ENCODE assay signal across 1 cellular context in the genomic region with DNA sequence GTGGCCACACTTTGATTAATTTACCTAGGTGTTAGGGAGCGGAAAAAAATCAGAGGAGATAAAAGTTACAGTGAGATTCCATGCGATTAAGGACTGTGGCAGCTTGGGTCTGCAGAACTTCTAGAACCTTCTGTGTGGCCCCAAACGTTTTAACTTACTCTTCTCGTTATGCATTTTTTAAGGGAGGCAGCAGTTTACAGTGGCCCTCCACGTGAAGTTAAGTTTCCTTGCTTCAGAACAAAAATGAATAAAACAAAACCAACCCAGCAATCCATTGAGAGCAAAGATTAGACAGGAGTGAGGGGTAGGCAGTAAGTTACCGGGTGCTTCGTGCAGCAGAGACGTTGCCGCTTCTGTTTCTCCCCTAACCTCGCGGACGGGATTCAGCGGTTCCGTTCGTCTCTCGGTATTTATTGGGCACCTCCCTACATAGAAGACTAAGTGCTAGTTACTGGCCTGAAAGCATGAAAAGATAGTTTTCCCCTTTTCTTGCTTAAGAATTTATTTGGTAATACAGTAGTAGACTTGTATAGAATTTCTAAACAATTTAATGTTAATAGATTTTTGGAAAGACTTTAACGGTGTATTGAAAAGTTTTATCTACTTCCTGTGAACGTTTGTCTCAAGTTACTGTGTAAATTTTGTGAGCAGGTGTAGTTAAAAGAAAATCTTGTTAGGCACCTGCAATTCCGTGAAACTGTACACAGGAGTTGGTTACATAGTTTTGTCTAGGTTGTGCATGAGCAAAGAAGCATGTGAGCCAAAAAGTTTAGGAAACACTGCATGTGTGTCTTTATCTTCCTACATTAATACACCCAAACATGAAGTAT.
A peak's percentile ranks its signal among the peaks of the same experiment; 100 is the strongest.
TF ChIP-seq lines count a peak whose summit lies in the region.

No MANE protein-coding gene starts in this region.

TF ChIP-seq in HepG2, 621 proteins besides CTCF, POLR2A, EP300 and RAD21 (continued from another document and continues in another):
- TF ChIP-seq, protein P1, sequence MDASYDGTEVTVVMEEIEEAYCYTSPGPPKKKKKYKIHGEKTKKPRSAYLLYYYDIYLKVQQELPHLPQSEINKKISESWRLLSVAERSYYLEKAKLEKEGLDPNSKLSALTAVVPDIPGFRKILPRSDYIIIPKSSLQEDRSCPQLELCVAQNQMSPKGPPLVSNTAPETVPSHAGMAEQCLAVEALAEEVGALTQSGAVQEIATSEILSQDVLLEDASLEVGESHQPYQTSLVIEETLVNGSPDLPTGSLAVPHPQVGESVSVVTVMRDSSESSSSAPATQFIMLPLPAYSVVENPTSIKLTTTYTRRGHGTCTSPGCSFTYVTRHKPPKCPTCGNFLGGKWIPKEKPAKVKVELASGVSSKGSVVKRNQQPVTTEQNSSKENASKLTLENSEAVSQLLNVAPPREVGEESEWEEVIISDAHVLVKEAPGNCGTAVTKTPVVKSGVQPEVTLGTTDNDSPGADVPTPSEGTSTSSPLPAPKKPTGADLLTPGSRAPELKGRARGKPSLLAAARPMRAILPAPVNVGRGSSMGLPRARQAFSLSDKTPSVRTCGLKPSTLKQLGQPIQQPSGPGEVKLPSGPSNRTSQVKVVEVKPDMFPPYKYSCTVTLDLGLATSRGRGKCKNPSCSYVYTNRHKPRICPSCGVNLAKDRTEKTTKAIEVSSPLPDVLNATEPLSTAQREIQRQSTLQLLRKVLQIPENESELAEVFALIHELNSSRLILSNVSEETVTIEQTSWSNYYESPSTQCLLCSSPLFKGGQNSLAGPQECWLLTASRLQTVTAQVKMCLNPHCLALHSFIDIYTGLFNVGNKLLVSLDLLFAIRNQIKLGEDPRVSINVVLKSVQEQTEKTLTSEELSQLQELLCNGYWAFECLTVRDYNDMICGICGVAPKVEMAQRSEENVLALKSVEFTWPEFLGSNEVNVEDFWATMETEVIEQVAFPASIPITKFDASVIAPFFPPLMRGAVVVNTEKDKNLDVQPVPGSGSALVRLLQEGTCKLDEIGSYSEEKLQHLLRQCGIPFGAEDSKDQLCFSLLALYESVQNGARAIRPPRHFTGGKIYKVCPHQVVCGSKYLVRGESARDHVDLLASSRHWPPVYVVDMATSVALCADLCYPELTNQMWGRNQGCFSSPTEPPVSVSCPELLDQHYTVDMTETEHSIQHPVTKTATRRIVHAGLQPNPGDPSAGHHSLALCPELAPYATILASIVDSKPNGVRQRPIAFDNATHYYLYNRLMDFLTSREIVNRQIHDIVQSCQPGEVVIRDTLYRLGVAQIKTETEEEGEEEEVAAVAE (CRISPR knock-in tag; IDR thresholded peaks at IDR 0.05; ENCODE audit: borderline replicate concordance) = 0 out of 2 replicates have a peak, but pooled peaks have one; percentile 24
- TF ChIP-seq, protein P2, sequence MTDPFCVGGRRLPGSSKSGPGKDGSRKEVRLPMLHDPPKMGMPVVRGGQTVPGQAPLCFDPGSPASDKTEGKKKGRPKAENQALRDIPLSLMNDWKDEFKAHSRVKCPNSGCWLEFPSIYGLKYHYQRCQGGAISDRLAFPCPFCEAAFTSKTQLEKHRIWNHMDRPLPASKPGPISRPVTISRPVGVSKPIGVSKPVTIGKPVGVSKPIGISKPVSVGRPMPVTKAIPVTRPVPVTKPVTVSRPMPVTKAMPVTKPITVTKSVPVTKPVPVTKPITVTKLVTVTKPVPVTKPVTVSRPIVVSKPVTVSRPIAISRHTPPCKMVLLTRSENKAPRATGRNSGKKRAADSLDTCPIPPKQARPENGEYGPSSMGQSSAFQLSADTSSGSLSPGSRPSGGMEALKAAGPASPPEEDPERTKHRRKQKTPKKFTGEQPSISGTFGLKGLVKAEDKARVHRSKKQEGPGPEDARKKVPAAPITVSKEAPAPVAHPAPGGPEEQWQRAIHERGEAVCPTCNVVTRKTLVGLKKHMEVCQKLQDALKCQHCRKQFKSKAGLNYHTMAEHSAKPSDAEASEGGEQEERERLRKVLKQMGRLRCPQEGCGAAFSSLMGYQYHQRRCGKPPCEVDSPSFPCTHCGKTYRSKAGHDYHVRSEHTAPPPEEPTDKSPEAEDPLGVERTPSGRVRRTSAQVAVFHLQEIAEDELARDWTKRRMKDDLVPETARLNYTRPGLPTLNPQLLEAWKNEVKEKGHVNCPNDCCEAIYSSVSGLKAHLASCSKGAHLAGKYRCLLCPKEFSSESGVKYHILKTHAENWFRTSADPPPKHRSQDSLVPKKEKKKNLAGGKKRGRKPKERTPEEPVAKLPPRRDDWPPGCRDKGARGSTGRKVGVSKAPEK (CRISPR knock-in tag; IDR thresholded peaks at IDR 0.05; ENCODE audit: borderline replicate concordance) = peak; percentile 62
- TF ChIP-seq KMT2A (CRISPR knock-in tag; IDR thresholded peaks at IDR 0.05) (peak; percentile 10; the same call in 1 of the 2 replicates), ZNF343 (CRISPR knock-in tag; IDR thresholded peaks at IDR 0.05) (peak; percentile 14; the same call in 1 of the 2 replicates), SIX1 (CRISPR knock-in tag; IDR thresholded peaks at IDR 0.05; ENCODE audit: borderline replicate concordance) (peak; percentile 94), SAP130 (CRISPR knock-in tag; IDR thresholded peaks at IDR 0.05; ENCODE audit: low read depth) (peak; percentile 10; the same call in 1 of the 2 replicates), GATAD1 (CRISPR knock-in tag; IDR thresholded peaks at IDR 0.05) (peak; percentile 7; the same call in 1 of the 2 replicates), STAG1 (CRISPR knock-in tag; IDR thresholded peaks at IDR 0.05) (no peak), HNRNPLL (IDR thresholded peaks at IDR 0.05; ENCODE audit: low read depth, low read length, poor library complexity, severe bottlenecking) (no peak), ZNF792 (CRISPR knock-in tag; IDR thresholded peaks at IDR 0.05) (peak; percentile 2; the same call in 1 of the 2 replicates), MBD4 (IDR thresholded peaks at IDR 0.05; ENCODE audit: borderline replicate concordance, low read length) (peak; percentile 75; the same call in 1 of the 2 replicates), PHF8 (CRISPR knock-in tag; IDR thresholded peaks at IDR 0.05) (no peak), ZFAT (CRISPR knock-in tag; conservative IDR thresholded peaks at IDR 0.05) (no peak), PPARG (CRISPR knock-in tag; conservative IDR thresholded peaks at IDR 0.05) (no peak), TCF12 (IDR thresholded peaks at IDR 0.05) (no peak), TCF12 (CRISPR knock-in tag; IDR thresholded peaks at IDR 0.05) (no peak), ZNF251 (CRISPR knock-in tag; IDR thresholded peaks at IDR 0.05) (peak; percentile 60; the same call in 1 of the 2 replicates), ZNF224 (CRISPR knock-in tag; IDR thresholded peaks at IDR 0.05) (0 out of 2 replicates have a peak, but pooled peaks have one; percentile 0), ISL2 (CRISPR knock-in tag; IDR thresholded peaks at IDR 0.05) (0 out of 2 replicates have a peak, but pooled peaks have one; percentile 26), TCF7L2 (IDR thresholded peaks at IDR 0.05; ENCODE audit: low read depth, low read length) (no peak), CREB1 (IDR thresholded peaks at IDR 0.05) (no peak), CREB1 (CRISPR knock-in tag; IDR thresholded peaks at IDR 0.05) (no peak), ZNF160 (CRISPR knock-in tag; IDR thresholded peaks at IDR 0.05) (no peak), CREM (IDR thresholded peaks at IDR 0.05) (0 out of 2 replicates have a peak, but pooled peaks have one; percentile 14), CREM (CRISPR knock-in tag; IDR thresholded peaks at IDR 0.05) (no peak), HDAC6 (IDR thresholded peaks at IDR 0.05; ENCODE audit: low read depth, low read length) (0 out of 2 replicates have a peak, but pooled peaks have one; percentile 36), SSRP1 (CRISPR knock-in tag; IDR thresholded peaks at IDR 0.05) (peak; percentile 35; the same call in 1 of the 2 replicates), RARG (CRISPR knock-in tag; IDR thresholded peaks at IDR 0.05; ENCODE audit: low read depth) (0 out of 2 replicates have a peak, but pooled peaks have one; percentile 18), NFYC (CRISPR knock-in tag; IDR thresholded peaks at IDR 0.05) (0 out of 2 replicates have a peak, but pooled peaks have one; percentile 0), BCL6 (CRISPR knock-in tag; IDR thresholded peaks at IDR 0.05) (0 out of 2 replicates have a peak, but pooled peaks have one; percentile 8), FOXA3 (CRISPR knock-in tag; IDR thresholded peaks at IDR 0.05) (peak; percentile 8; the same call in 1 of the 2 replicates), FLYWCH1 (CRISPR knock-in tag; IDR thresholded peaks at IDR 0.05) (0 out of 2 replicates have a peak, but pooled peaks have one; percentile 41), HOXA5 (CRISPR knock-in tag; IDR thresholded peaks at IDR 0.05) (0 out of 2 replicates have a peak, but pooled peaks have one; percentile 3), KMT2B (CRISPR knock-in tag; IDR thresholded peaks at IDR 0.05) (peak; percentile 53)
- TF ChIP-seq, protein P3, sequence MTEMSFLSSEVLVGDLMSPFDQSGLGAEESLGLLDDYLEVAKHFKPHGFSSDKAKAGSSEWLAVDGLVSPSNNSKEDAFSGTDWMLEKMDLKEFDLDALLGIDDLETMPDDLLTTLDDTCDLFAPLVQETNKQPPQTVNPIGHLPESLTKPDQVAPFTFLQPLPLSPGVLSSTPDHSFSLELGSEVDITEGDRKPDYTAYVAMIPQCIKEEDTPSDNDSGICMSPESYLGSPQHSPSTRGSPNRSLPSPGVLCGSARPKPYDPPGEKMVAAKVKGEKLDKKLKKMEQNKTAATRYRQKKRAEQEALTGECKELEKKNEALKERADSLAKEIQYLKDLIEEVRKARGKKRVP (CRISPR knock-in tag; IDR thresholded peaks at IDR 0.05) = 0 out of 4 replicates have a peak, but pooled peaks of 1 of the 2 experiments have one; percentile 33
- TF ChIP-seq, protein P4, sequence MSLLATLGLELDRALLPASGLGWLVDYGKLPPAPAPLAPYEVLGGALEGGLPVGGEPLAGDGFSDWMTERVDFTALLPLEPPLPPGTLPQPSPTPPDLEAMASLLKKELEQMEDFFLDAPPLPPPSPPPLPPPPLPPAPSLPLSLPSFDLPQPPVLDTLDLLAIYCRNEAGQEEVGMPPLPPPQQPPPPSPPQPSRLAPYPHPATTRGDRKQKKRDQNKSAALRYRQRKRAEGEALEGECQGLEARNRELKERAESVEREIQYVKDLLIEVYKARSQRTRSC (CRISPR knock-in tag; IDR thresholded peaks at IDR 0.05; ENCODE audit: low read depth) = 0 out of 2 replicates have a peak, but pooled peaks have one; percentile 62
- TF ChIP-seq, protein P5, sequence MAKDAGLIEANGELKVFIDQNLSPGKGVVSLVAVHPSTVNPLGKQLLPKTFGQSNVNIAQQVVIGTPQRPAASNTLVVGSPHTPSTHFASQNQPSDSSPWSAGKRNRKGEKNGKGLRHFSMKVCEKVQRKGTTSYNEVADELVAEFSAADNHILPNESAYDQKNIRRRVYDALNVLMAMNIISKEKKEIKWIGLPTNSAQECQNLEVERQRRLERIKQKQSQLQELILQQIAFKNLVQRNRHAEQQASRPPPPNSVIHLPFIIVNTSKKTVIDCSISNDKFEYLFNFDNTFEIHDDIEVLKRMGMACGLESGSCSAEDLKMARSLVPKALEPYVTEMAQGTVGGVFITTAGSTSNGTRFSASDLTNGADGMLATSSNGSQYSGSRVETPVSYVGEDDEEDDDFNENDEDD (CRISPR knock-in tag; IDR thresholded peaks at IDR 0.05; ENCODE audit: borderline replicate concordance) = peak; percentile 51; the same call in 1 of the 2 replicates
- TF ChIP-seq, protein P6, sequence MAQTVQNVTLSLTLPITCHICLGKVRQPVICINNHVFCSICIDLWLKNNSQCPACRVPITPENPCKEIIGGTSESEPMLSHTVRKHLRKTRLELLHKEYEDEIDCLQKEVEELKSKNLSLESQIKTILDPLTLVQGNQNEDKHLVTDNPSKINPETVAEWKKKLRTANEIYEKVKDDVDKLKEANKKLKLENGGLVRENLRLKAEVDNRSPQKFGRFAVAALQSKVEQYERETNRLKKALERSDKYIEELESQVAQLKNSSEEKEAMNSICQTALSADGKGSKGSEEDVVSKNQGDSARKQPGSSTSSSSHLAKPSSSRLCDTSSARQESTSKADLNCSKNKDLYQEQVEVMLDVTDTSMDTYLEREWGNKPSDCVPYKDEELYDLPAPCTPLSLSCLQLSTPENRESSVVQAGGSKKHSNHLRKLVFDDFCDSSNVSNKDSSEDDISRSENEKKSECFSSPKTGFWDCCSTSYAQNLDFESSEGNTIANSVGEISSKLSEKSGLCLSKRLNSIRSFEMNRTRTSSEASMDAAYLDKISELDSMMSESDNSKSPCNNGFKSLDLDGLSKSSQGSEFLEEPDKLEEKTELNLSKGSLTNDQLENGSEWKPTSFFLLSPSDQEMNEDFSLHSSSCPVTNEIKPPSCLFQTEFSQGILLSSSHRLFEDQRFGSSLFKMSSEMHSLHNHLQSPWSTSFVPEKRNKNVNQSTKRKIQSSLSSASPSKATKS (CRISPR knock-in tag; IDR thresholded peaks at IDR 0.05) = 0 out of 2 replicates have a peak, but pooled peaks have one; percentile 62
- TF ChIP-seq, protein P7, sequence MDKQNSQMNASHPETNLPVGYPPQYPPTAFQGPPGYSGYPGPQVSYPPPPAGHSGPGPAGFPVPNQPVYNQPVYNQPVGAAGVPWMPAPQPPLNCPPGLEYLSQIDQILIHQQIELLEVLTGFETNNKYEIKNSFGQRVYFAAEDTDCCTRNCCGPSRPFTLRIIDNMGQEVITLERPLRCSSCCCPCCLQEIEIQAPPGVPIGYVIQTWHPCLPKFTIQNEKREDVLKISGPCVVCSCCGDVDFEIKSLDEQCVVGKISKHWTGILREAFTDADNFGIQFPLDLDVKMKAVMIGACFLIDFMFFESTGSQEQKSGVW (CRISPR knock-in tag; IDR thresholded peaks at IDR 0.05; ENCODE audit: borderline replicate concordance) = no peak
- TF ChIP-seq, protein P8, sequence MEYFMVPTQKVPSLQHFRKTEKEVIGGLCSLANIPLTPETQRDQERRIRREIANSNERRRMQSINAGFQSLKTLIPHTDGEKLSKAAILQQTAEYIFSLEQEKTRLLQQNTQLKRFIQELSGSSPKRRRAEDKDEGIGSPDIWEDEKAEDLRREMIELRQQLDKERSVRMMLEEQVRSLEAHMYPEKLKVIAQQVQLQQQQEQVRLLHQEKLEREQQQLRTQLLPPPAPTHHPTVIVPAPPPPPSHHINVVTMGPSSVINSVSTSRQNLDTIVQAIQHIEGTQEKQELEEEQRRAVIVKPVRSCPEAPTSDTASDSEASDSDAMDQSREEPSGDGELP (IDR thresholded peaks at IDR 0.05; ENCODE audit: borderline replicate concordance, low read depth) = no peak
- TF ChIP-seq, protein P9, sequence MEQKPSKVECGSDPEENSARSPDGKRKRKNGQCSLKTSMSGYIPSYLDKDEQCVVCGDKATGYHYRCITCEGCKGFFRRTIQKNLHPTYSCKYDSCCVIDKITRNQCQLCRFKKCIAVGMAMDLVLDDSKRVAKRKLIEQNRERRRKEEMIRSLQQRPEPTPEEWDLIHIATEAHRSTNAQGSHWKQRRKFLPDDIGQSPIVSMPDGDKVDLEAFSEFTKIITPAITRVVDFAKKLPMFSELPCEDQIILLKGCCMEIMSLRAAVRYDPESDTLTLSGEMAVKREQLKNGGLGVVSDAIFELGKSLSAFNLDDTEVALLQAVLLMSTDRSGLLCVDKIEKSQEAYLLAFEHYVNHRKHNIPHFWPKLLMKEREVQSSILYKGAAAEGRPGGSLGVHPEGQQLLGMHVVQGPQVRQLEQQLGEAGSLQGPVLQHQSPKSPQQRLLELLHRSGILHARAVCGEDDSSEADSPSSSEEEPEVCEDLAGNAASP (CRISPR knock-in tag; IDR thresholded peaks at IDR 0.05; ENCODE audit: borderline replicate concordance) = no peak
- TF ChIP-seq, protein P10, sequence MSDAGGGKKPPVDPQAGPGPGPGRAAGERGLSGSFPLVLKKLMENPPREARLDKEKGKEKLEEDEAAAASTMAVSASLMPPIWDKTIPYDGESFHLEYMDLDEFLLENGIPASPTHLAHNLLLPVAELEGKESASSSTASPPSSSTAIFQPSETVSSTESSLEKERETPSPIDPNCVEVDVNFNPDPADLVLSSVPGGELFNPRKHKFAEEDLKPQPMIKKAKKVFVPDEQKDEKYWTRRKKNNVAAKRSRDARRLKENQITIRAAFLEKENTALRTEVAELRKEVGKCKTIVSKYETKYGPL (CRISPR knock-in tag; IDR thresholded peaks at IDR 0.05) = no peak
